ENCODE assay signal across 9 cellular contexts in the genomic region with DNA sequence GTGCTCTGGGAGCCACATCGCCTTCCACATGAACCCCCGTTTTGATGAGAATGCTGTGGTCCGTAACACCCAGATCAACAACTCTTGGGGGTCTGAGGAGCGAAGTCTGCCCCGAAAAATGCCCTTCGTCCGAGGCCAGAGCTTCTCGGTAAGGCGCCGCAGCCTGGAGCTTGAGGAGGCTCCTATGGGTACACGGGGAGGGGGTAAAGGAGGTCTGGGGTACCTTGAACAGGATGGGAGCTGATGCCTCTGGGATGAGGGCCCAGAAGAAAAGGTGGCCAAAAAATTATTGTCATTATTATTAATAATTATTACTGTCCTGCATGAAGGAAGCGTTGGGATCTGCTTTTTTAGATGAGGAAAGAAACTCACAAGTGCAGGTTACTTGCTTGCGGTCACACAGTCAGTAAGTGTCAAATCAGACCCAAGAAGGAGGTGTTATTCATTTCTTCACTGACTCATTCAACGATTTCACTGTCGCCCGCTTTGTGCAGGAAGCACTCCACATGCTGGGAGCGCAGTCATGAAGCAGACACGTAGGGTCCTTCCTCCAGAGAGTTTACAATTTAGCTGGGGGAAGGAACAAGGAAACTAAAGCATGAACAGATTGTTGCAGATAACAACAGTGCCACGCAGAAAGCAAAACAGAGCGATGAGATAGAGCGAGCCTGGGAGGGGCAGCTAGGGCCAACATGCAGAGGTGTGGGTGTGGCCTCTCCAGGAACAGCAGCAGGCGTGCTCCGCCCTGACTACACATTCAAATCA. TPM values are rescaled to one million over a fixed set of nuclear protein-coding genes. Genes with fewer than 3 reads are reported as not detected.
A peak's percentile ranks its signal among the peaks of the same experiment; 100 is the strongest.
DNase-seq lines count a peak whose midpoint lies in the region; ATAC-seq, FAIRE-seq and TF ChIP-seq lines count a peak whose summit lies in the region.
"Not testable (repeated sequence)": the region's sequence is repeated elsewhere in the genome, so short reads cannot be mapped to it uniquely, and the experiment has no call there.
"Had no signal": no experiment of that assay in that cellular context is flagged by ENCODE, and none has a peak within 500 bp of the region (broad histone marks: within the 10 kb centered on the region; RNA-seq: fewer than 3 reads in every experiment).

No MANE protein-coding gene starts in this region.

- H4K91ac ChIP-seq in H1 (replicated peaks; ENCODE audit: insufficient read length, low read length): not testable (repeated sequence)

- not testable (repeated sequence) for H2BK5ac ChIP-seq in H1 (ENCODE audit: low read depth, low read length)

- not testable (repeated sequence) for H3K9me3 ChIP-seq in H1 (ENCODE audit: insufficient read depth in 2 of 2, low read depth in 1 of 2, low read length in 1 of 2); small intestine (ENCODE audit: control insufficient read depth, low read depth)

- peak overlapping the region; percentile 70 for H3K4me3 Mint-ChIP-seq in T-helper 2 cell treated with Interferon-gamma antibody and Interleukin-4, amounts not matched to agents 5 μg/mL and 100 μg/mL, for 36 hours
- peak overlapping the region; percentile 49 for H3K4me3 Mint-ChIP-seq in activated T-helper 2 cell treated with anti-CD3 and anti-CD28 coated beads, Interferon-gamma antibody, Interleukin-2, Interleukin-4, amounts not matched to agents 10 μg/mL and 5 μg/mL and 100 μg/mL, durations not matched to agents 14 hours and 24 hours and 36 hours (ENCODE audit: low read depth)

- H2AK5ac ChIP-seq in H1 (ENCODE audit: low read depth, low read length): not testable (repeated sequence)

- not testable (repeated sequence) for H3K56ac ChIP-seq in H1 (replicated peaks; ENCODE audit: insufficient read length, low read depth, low read length)

- not testable (repeated sequence) for TF ChIP-seq POLR2A in H1 (IDR thresholded peaks at IDR 0.05; ENCODE audit: control extremely low read depth in 1 of 2, low read depth in 2 of 2, low read length in 2 of 2)

- H2BK15ac ChIP-seq in H1 (ENCODE audit: low read length): not testable (repeated sequence)

- DNase-seq in GM12865 (ENCODE audit: low read depth): peak; percentile 69
- DNase-seq in T-helper 2 cell treated with Interferon-gamma antibody and Interleukin-4, amounts not matched to agents 5 μg/mL and 100 μg/mL, for 36 hours (ENCODE audit: low spot score): peak; percentile 64
- DNase-seq in activated T-helper 2 cell treated with anti-CD3 and anti-CD28 coated beads, Interferon-gamma antibody, Interleukin-2, Interleukin-4, amounts not matched to agents 10 μg/mL and 5 μg/mL and 100 μg/mL, durations not matched to agents 14 hours and 24 hours and 36 hours (ENCODE audit: low spot score): peak; percentile 56
- DNase-seq in H1 (ENCODE audit: low read depth in 1 of 2, low spot score in 2 of 2); urothelium cell line (ENCODE audit: low spot score): not testable (repeated sequence)
- peak; percentile 47 for DNase-seq in small intestine

- H3K4me2 ChIP-seq in H1 (ENCODE audit: insufficient read depth in 1 of 2, low read depth in 2 of 2, low read length in 2 of 2): not testable (repeated sequence)

- H3K36me3 Mint-ChIP-seq in T-helper 2 cell treated with Interferon-gamma antibody and Interleukin-4, amounts not matched to agents 5 μg/mL and 100 μg/mL, for 36 hours (ENCODE audit: low read depth); activated T-helper 2 cell treated with anti-CD3 and anti-CD28 coated beads, Interferon-gamma antibody, Interleukin-2, Interleukin-4, amounts not matched to agents 10 μg/mL and 5 μg/mL and 100 μg/mL, durations not matched to agents 14 hours and 24 hours and 36 hours (ENCODE audit: low read depth): not testable (repeated sequence)

- H3K4ac ChIP-seq in H1 (replicated peaks; ENCODE audit: insufficient read length, low read depth, low read length): not testable (repeated sequence)

- POLR2A ChIA-PET in H1 (lab: Charles Lee; ENCODE audit: partially characterized antibody): not testable (repeated sequence)

- not testable (repeated sequence) for H3K27me3 Mint-ChIP-seq in T-helper 2 cell treated with Interferon-gamma antibody and Interleukin-4, amounts not matched to agents 5 μg/mL and 100 μg/mL, for 36 hours (ENCODE audit: low read depth); activated T-helper 2 cell treated with anti-CD3 and anti-CD28 coated beads, Interferon-gamma antibody, Interleukin-2, Interleukin-4, amounts not matched to agents 10 μg/mL and 5 μg/mL and 100 μg/mL, durations not matched to agents 14 hours and 24 hours and 36 hours (ENCODE audit: low read depth)

- CTCF ChIA-PET in H1 (lab: Charles Lee; ENCODE audit: partially characterized antibody): not testable (repeated sequence)

- not testable (repeated sequence) for H3K23me2 ChIP-seq in H1 (ENCODE audit: low read depth, low read length)

- not testable (repeated sequence) for H3K27me3 ChIP-seq in H1 (replicated peaks in 1 of 4; ENCODE audit: control insufficient read depth in 3 of 4, extremely low read depth in 1 of 4, insufficient read depth in 3 of 4, low read length in 3 of 4); small intestine (ENCODE audit: control insufficient read depth in 2 of 2, insufficient read depth in 2 of 2, low read length in 2 of 2)

- H2AFZ ChIP-seq in H1 (ENCODE audit: low read length): not testable (repeated sequence)

- H3K27ac ChIP-seq in H1 (ENCODE audit: low read depth, low read length); small intestine (ENCODE audit: low read depth in 1 of 2, low read length in 1 of 2): not testable (repeated sequence)

- H3K23ac ChIP-seq in H1 (ENCODE audit: insufficient read length): not testable (repeated sequence)

- H3K4me3 ChIP-seq in GM12865 (ENCODE audit: low read depth, low read length); H1 (ENCODE audit: extremely low read depth in 1 of 4, insufficient read depth in 2 of 4, low read depth in 3 of 4, low read length in 4 of 4); small intestine (ENCODE audit: low read depth in 1 of 2, low read length in 2 of 2): not testable (repeated sequence)

- H3K9me3 Mint-ChIP-seq in T-helper 2 cell treated with Interferon-gamma antibody and Interleukin-4, amounts not matched to agents 5 μg/mL and 100 μg/mL, for 36 hours; activated T-helper 2 cell treated with anti-CD3 and anti-CD28 coated beads, Interferon-gamma antibody, Interleukin-2, Interleukin-4, amounts not matched to agents 10 μg/mL and 5 μg/mL and 100 μg/mL, durations not matched to agents 14 hours and 24 hours and 36 hours: not testable (repeated sequence)

- H3K18ac ChIP-seq in H1 (ENCODE audit: extremely low read depth, low read length): not testable (repeated sequence)

- not testable (repeated sequence) for H3K9ac ChIP-seq in H1 (replicated peaks in 1 of 4; ENCODE audit: extremely low read depth in 1 of 4, low read depth in 3 of 4, low read length in 3 of 4)

- H3K36me3 ChIP-seq in H1 (ENCODE audit: control insufficient read depth in 2 of 4, insufficient read depth in 4 of 4, low read length in 3 of 4); small intestine (ENCODE audit: control insufficient read depth in 2 of 2, insufficient read depth in 2 of 2, low read length in 2 of 2): not testable (repeated sequence)

- not testable (repeated sequence) for H4K8ac ChIP-seq in H1 (ENCODE audit: extremely low read depth, insufficient read depth, low read length)

- H3K4me1 ChIP-seq in H1 (replicated peaks in 1 of 4; ENCODE audit: control insufficient read depth in 3 of 4, insufficient read depth in 4 of 4, low read length in 3 of 4); small intestine (ENCODE audit: control insufficient read depth in 2 of 2, insufficient read depth in 1 of 2, low read depth in 1 of 2, low read length in 1 of 2): not testable (repeated sequence)

- intact Hi-C loops in activated T-helper 2 cell treated with anti-CD3 and anti-CD28 coated beads, Interferon-gamma antibody, Interleukin-2, Interleukin-4, amounts not matched to agents 10 μg/mL and 5 μg/mL and 100 μg/mL, durations not matched to agents 14 hours and 24 hours and 36 hours (cut with micrococcal nuclease): not testable (repeated sequence)

- not testable (repeated sequence) for TF ChIP-seq RAD21 in H1 (IDR thresholded peaks at IDR 0.05 in 1 of 2, conservative IDR thresholded peaks at IDR 0.05 in 1 of 2; ENCODE audit: low read depth in 2 of 2, low read length in 2 of 2)

- H4K5ac ChIP-seq in H1 (ENCODE audit: insufficient read length, low read depth, low read length): not testable (repeated sequence)

- FAIRE-seq in H1 (lab: Jason Lieb, UNC) (peak; percentile 72), urothelium cell line (lab: Jason Lieb, UNC) (peak; percentile 89)
- FAIRE-seq in small intestine (lab: Jason Lieb, UNC): not testable (repeated sequence)

- TF ChIP-seq CTCF in GM12865 (IDR thresholded peaks at IDR 0.05; ENCODE audit: insufficient read depth, low read depth, low read length, missing control alignments); H1 (IDR thresholded peaks at IDR 0.05; ENCODE audit: control extremely low read depth in 1 of 3, insufficient read depth in 1 of 3, low read depth in 1 of 3, low read length in 3 of 3): not testable (repeated sequence)

- ATAC-seq in GM21447 (IDR thresholded peaks at IDR 0.05; ENCODE audit: unreplicated experiment) (peak; percentile 59), HG03439 (IDR thresholded peaks at IDR 0.05; ENCODE audit: unreplicated experiment) (peak; percentile 65)

- 86% methylated on average over 13 of the region's 23 CpGs; no CpG with 5 or more reads in 1 of the 2 experiments for WGBS in H1 (ENCODE audit: extremely low coverage in 1 of 2, insufficient coverage in 1 of 2, insufficient read length in 1 of 2, insufficient replicate concordance in 2 of 2, low coverage in 1 of 2, low lambda C conversion rate in 2 of 2, missing lambda C conversion rate in 1 of 2), 2 experiments
- WGBS in small intestine, 3 donors: 30 to 43% (median 39%) methylated on average over 8 to 15 of the region's 23 CpGs

- H4K20me1 ChIP-seq in H1 (replicated peaks in 1 of 2; ENCODE audit: control insufficient read depth in 1 of 2, insufficient read depth in 2 of 2, low read length in 2 of 2): not testable (repeated sequence)

- TF ChIP-seq EP300 in H1 (IDR thresholded peaks at IDR 0.05; ENCODE audit: borderline replicate concordance in 1 of 2, low read depth in 2 of 2, low read length in 2 of 2): not testable (repeated sequence)

- H3K14ac ChIP-seq in H1 (ENCODE audit: insufficient read length): not testable (repeated sequence)

- H2BK12ac ChIP-seq in H1 (ENCODE audit: low read depth, low read length): not testable (repeated sequence)

- H2BK20ac ChIP-seq in H1 (ENCODE audit: low read length): not testable (repeated sequence)

- H2BK120ac ChIP-seq in H1 (replicated peaks; ENCODE audit: low read depth, low read length): not testable (repeated sequence)

- H3K4me1 Mint-ChIP-seq in T-helper 2 cell treated with Interferon-gamma antibody and Interleukin-4, amounts not matched to agents 5 μg/mL and 100 μg/mL, for 36 hours (ENCODE audit: low read depth); activated T-helper 2 cell treated with anti-CD3 and anti-CD28 coated beads, Interferon-gamma antibody, Interleukin-2, Interleukin-4, amounts not matched to agents 10 μg/mL and 5 μg/mL and 100 μg/mL, durations not matched to agents 14 hours and 24 hours and 36 hours (ENCODE audit: low read depth): not testable (repeated sequence)

- not testable (repeated sequence) for H3K79me2 ChIP-seq in H1 (ENCODE audit: control insufficient read depth in 1 of 2, insufficient read depth in 2 of 2, low read length in 2 of 2)

- H3K27ac Mint-ChIP-seq in T-helper 2 cell treated with Interferon-gamma antibody and Interleukin-4, amounts not matched to agents 5 μg/mL and 100 μg/mL, for 36 hours: peak overlapping the region; percentile 89
- H3K27ac Mint-ChIP-seq in activated T-helper 2 cell treated with anti-CD3 and anti-CD28 coated beads, Interferon-gamma antibody, Interleukin-2, Interleukin-4, amounts not matched to agents 10 μg/mL and 5 μg/mL and 100 μg/mL, durations not matched to agents 14 hours and 24 hours and 36 hours: peak overlapping the region; percentile 84

- not testable (repeated sequence) for H3K79me1 ChIP-seq in H1 (ENCODE audit: low read depth, low read length)

RNA-seq across cellular contexts. Expression of a gene that starts 16.3 kb away (rescaled TPM):
- total RNA-seq in activated T-helper 2 cell treated with anti-CD3 and anti-CD28 coated beads, Interferon-gamma antibody, Interleukin-2, Interleukin-4, amounts not matched to agents 10 μg/mL and 5 μg/mL and 100 μg/mL, durations not matched to agents 14 hours and 24 hours and 36 hours: 0.34 and 0.91 TPM in 2 replicates
- not detected in 2 replicates for total RNA-seq in H1 (2021; fragmentation: NEBNext Ultra II Directional; extraction: Animal tissue kit (Norgen Biotek cat#: 25700))
- 0.03 and 0.17 TPM in 2 replicates for polyA plus RNA-seq in H1 (2011; rRNA removed)
- polyA plus RNA-seq in H1 (2011; cell fraction: cytosol; rRNA removed): not detected
- 0.51 TPM for polyA plus RNA-seq in H1 (2011; cell fraction: nucleus; rRNA removed)
- polyA plus RNA-seq in H1 (2012, experiment 1 of 2): not detected in 4 replicates
- not detected for polyA plus RNA-seq in H1 (2012, experiment 2 of 2)
- polyA plus RNA-seq in H1 (2013, experiment 1 of 2): 0.04 TPM
- polyA plus RNA-seq in H1 (2013, experiment 2 of 2): 0.04 TPM
- not detected in 2 replicates for polyA minus RNA-seq in H1 (2011; rRNA and poly(A)+ RNA removed)
- polyA minus RNA-seq in H1 (2011; cell fraction: cytosol; rRNA and poly(A)+ RNA removed): not detected
- polyA minus RNA-seq in H1 (2011; cell fraction: nucleus; rRNA and poly(A)+ RNA removed): not detected
- 10 to 100 TPM in 1 of 3 donors, 1 to 10 TPM in 2; 4.5 to 18.0 (median 10.0) TPM for polyA plus RNA-seq in small intestine
- total RNA-seq: H4 had no signal
